Comparison of ENCODE assay signal across 23 cellular contexts in the genomic region with DNA sequence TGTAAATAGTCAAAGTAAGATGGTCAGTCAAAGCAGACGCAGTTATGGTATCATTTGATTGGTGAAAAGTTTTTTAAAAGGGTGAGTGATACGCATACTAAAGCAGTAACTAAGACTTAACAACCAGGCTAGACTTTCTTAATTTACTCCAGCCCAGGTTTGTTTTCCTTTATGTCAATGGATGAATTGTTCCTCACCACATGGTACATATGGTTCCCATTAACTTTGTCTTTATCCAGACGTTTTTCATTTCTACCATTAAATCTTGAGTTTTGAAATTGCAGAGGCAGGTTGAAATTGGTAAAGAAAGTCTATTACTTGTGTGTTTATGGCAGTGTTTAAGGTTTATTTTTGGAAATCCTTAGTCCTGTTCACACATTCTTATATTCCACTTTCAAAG.
"Had no signal": no experiment of that assay in that cellular context is flagged by ENCODE, and none has a peak within 500 bp of the region (broad histone marks: within the 10 kb centered on the region; RNA-seq: fewer than 3 reads in every experiment).

No MANE protein-coding gene starts in this region.

- H3K4me3 ChIP-seq: esophagus muscularis mucosa, gastrocnemius medialis, spleen, upper lobe of left lung had no signal

- DNase-seq: activated B cell treated with CpG ODN at 0.5 μM for 24 hours; activated CD4-positive, alpha-beta T cell treated with anti-CD3 and anti-CD28 coated beads for 36 hours; activated CD4-positive, alpha-beta T cell treated with anti-CD3 and anti-CD28 coated beads, Interleukin-2, amount 50 U/mL, for 4 hours; activated CD8-positive, alpha-beta memory T cell treated with anti-CD3 and anti-CD28 coated beads for 24 hours; activated CD8-positive, alpha-beta memory T cell treated with anti-CD3 and anti-CD28 coated beads, Interleukin-2, amount 50 U/mL, for 4 hours; activated T-cell treated with anti-CD3 and anti-CD28 coated beads, Interleukin-2, amount 50 U/mL, for 24 hours; effector memory CD4-positive, alpha-beta T cell; gastrocnemius medialis; head of caudate nucleus; islet precursor cell; left cardiac atrium; midbrain; natural killer cell; retina; spleen; stimulated activated CD4-positive, alpha-beta T cell treated with anti-CD3 and anti-CD28 coated beads, Interleukin-4, amount 100 ng/mL, for 1 hour; stimulated activated naive CD4-positive, alpha-beta T cell; T-helper 1 cell; upper lobe of left lung had no signal

- H3K36me3 ChIP-seq: esophagus muscularis mucosa, gastrocnemius medialis, upper lobe of left lung had no signal

- H3K27me3 ChIP-seq: esophagus muscularis mucosa, gastrocnemius medialis, spleen, upper lobe of left lung had no signal

- FAIRE-seq: astrocyte, colon, TTC549 had no signal

- H3K9me3 ChIP-seq: esophagus muscularis mucosa, gastrocnemius medialis, spleen, upper lobe of left lung had no signal

- H3K27ac ChIP-seq: esophagus muscularis mucosa, gastrocnemius medialis, spleen, upper lobe of left lung had no signal

- H3K4me1 ChIP-seq: esophagus muscularis mucosa, gastrocnemius medialis, upper lobe of left lung had no signal
